In the genomic region with DNA sequence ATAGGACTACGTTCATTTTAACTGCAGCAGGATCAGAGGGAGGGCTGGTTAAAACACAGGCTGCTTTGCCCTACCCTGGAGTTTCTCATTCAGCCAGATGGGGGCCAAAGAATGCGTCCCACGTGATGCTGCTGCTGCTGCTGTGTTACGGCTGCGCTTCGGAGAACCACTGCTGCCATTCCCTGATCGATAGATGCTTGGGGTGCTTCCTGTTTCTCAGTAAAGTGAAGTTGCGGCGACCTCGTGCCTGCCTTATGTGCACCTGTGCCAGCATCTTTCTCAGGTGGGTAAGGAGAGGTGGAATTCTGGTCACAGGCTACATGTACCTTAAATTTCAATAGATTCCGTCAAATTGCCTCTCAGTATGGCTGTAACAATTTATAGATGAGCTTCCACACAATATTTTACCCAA, we compare ENCODE assay signal across 8 cellular contexts.
DNase-seq lines count a peak whose midpoint lies in the region; ATAC-seq and FAIRE-seq lines count a peak whose summit lies in the region.

No MANE protein-coding gene starts in this region.

- CTCF ChIA-PET in activated naive CD4-positive, alpha-beta T cell treated with anti-CD3 and anti-CD28 coated beads, Interleukin-2, amount 10 ng/mL, durations not matched to agents 7 days and 5 days (lab: Charles Lee) = no interaction called here

- no peak overlapping the region for H3K4me3 Mint-ChIP-seq in activated naive CD4-positive, alpha-beta T cell treated with anti-CD3 and anti-CD28 coated beads, Interleukin-2, amount 10 ng/mL, durations not matched to agents 7 days and 5 days

- ATAC-seq in HG02870 (IDR thresholded peaks at IDR 0.05; ENCODE audit: unreplicated experiment) (no peak), HG02571 (IDR thresholded peaks at IDR 0.05; ENCODE audit: unreplicated experiment) (no peak)

- DNase-seq in CD1c-positive myeloid dendritic cell (ENCODE audit: extremely low spot score) = peak; percentile 34
- peak; percentile 39 for DNase-seq in HTR-8/SVneo (ENCODE audit: insufficient read length, low spot score)
- DNase-seq in activated naive CD4-positive, alpha-beta T cell treated with anti-CD3 and anti-CD28 coated beads, Interleukin-2, amount 10 ng/mL, durations not matched to agents 7 days and 5 days = peak; percentile 56
- peak; percentile 77 for DNase-seq in iPS-NIHi7 (ENCODE audit: extremely low spot score)
- peak; percentile 43 for DNase-seq in stimulated activated naive CD4-positive, alpha-beta T cell treated with Interleukin-2 at 50 U/mL for 16 hours (lab: John Stamatoyannopoulos, UW)
- no peak for DNase-seq in NCI-H2029 treated with DMSO at 0.1 percent for 48 hours (lab: John Stamatoyannopoulos, UW)

- no peak overlapping the region for H3K27ac Mint-ChIP-seq in activated naive CD4-positive, alpha-beta T cell treated with anti-CD3 and anti-CD28 coated beads, Interleukin-2, amount 10 ng/mL, durations not matched to agents 7 days and 5 days

- no peak for FAIRE-seq in HTR-8/SVneo (lab: Jason Lieb, UNC)

- no peaks in the 10 kb centered on the region for H3K36me3 Mint-ChIP-seq in activated naive CD4-positive, alpha-beta T cell treated with anti-CD3 and anti-CD28 coated beads, Interleukin-2, amount 10 ng/mL, durations not matched to agents 7 days and 5 days

- peaks cover 33% of the 10 kb centered on the region for H3K27me3 Mint-ChIP-seq in activated naive CD4-positive, alpha-beta T cell treated with anti-CD3 and anti-CD28 coated beads, Interleukin-2, amount 10 ng/mL, durations not matched to agents 7 days and 5 days

- no peaks in the 10 kb centered on the region for H3K9me3 Mint-ChIP-seq in activated naive CD4-positive, alpha-beta T cell treated with anti-CD3 and anti-CD28 coated beads, Interleukin-2, amount 10 ng/mL, durations not matched to agents 7 days and 5 days

- peaks cover 6% of the 10 kb centered on the region for H3K4me1 Mint-ChIP-seq in activated naive CD4-positive, alpha-beta T cell treated with anti-CD3 and anti-CD28 coated beads, Interleukin-2, amount 10 ng/mL, durations not matched to agents 7 days and 5 days
